In the genomic region with DNA sequence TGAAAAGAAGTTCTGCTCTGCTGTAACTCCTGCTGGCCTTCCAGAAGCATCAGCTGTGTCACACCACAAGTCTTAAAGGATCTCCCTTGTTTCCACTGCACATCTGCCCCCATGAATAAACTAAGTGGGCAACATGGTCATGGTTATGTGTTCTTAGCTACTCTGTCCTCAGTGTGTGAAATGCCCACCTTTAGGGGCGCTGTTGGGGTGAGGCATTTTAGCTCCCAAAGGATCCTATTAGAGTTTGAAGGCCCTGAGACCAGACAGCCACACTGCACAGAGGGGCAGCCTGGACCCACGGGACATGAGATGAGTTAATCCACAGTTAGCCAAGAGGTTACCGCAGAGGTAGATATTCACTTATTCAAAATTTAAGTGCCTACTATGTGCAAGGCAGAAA, we compare ENCODE assay signal across 12 cellular contexts.
"Had no signal": no experiment of that assay in that cellular context is flagged by ENCODE, and none has a peak within 500 bp of the region (broad histone marks: within the 10 kb centered on the region; RNA-seq: fewer than 3 reads in every experiment).

No MANE protein-coding gene starts in this region.

- H3K27me3 ChIP-seq: colonic mucosa, heart left ventricle, left lung, sigmoid colon had no signal

- DNase-seq: activated CD4-positive, alpha-beta T cell treated with anti-CD3 and anti-CD28 coated beads, Interleukin-2, amount 10 ng/mL, durations not matched to agents 7 days and 5 days; activated CD8-positive, alpha-beta memory T cell treated with anti-CD3 and anti-CD28 coated beads for 24 hours; activated naive CD4-positive, alpha-beta T cell treated with anti-CD3 and anti-CD28 coated beads for 36 hours; colonic mucosa; heart left ventricle; left lung; psoas muscle; sigmoid colon; stimulated activated CD4-positive, alpha-beta T cell treated with anti-CD3 and anti-CD28 coated beads, Interleukin-2, amount 100 ng/mL, for 24 hours; stimulated activated naive CD4-positive, alpha-beta T cell; trophoblast cell had no signal

- H3K4me3 ChIP-seq: colonic mucosa, heart left ventricle, left lung, psoas muscle, sigmoid colon had no signal

- H3K4me1 ChIP-seq: colonic mucosa, heart left ventricle, left lung, psoas muscle, sigmoid colon had no signal

- ATAC-seq: activated T-helper 17 cell treated with anti-CD3 and anti-CD28 coated beads, Interleukin-2, amount 50 U/mL, for 72 hours; heart left ventricle; left lung; psoas muscle had no signal

- H3K36me3 ChIP-seq: colonic mucosa, heart left ventricle, left lung, sigmoid colon had no signal

- H3K9me3 ChIP-seq: colonic mucosa, left lung, psoas muscle, sigmoid colon had no signal

- H3K27ac ChIP-seq: colonic mucosa, heart left ventricle, left lung, psoas muscle, sigmoid colon had no signal
